Comparison of ENCODE assay signal across 16 cellular contexts in the genomic region with DNA sequence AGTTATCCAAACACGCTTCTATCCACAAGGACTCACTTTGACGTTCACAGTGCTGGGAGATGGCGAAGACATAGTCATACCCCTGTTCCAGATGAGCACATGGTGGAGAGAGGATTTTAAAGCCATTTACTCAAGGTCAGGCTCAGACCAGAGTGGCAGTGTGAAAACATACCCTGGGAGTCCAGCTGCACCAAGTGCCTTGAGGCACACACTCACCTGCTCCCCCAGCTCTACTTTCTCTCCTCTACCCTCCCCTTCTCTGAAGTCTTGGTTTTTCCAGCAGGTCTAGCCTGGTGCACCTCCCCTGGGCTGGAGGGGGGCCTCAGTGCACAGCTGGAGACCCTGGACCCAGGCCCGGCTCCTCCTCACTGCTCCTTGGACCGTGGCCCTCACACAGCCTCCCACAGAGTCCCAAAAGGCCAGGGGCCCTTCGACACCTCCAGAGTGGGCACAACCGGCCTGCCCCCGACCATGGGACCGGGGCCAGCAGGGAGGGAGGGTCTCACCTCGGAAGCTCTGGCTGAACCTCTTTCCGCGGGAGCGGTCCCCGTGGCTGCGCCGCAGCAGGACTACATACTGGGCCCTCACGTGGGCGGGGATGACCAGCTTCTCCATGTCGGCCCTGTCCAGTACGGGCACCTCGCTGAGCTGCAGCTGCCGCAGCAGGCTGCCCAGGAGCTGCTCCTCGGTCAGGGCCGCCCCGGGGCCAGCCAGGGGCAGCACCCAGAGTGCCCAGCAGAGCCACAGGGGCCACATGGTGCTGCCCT. TPM values are rescaled to one million over a fixed set of nuclear protein-coding genes. Genes with fewer than 3 reads are reported as not detected.
DNase-seq lines count a peak whose midpoint lies in the region; ATAC-seq and TF ChIP-seq lines count a peak whose summit lies in the region.
"Had no signal": no experiment of that assay in that cellular context is flagged by ENCODE, and none has a peak within 500 bp of the region (broad histone marks: within the 10 kb centered on the region; RNA-seq: fewer than 3 reads in every experiment).

No MANE protein-coding gene starts in this region.

- no peaks in the 10 kb centered on the region for H3K9me3 Mint-ChIP-seq in nephron progenitor cell
- H3K9me3 Mint-ChIP-seq: activated B cell treated with CpG ODN at 0.5 μM for 24 hours; activated naive CD8-positive, alpha-beta T cell treated with anti-CD3 and anti-CD28 coated beads, Interleukin-2, amount 10 ng/mL, durations not matched to agents 7 days and 5 days; CD4-positive, alpha-beta T cell; natural killer cell treated with Interleukin-12 subunit alpha and Interleukin-12 subunit beta and Interleukin-15 and Interleukin-18, amount 100 ng/mL, for 72 hours had no signal

- peak overlapping the region; percentile 44 for H3K4me3 Mint-ChIP-seq in nephron progenitor cell
- H3K4me3 Mint-ChIP-seq: activated B cell treated with CpG ODN at 0.5 μM for 24 hours; activated naive CD8-positive, alpha-beta T cell treated with anti-CD3 and anti-CD28 coated beads, Interleukin-2, amount 10 ng/mL, durations not matched to agents 7 days and 5 days; CD4-positive, alpha-beta T cell; natural killer cell treated with Interleukin-12 subunit alpha and Interleukin-12 subunit beta and Interleukin-15 and Interleukin-18, amount 100 ng/mL, for 72 hours had no signal

- no peak for DNase-seq in Right ventricle myocardium inferior (ENCODE audit: missing footprints)
- DNase-seq in cardiac septum (ENCODE audit: low spot score): no peak
- no peak for DNase-seq in nephron progenitor cell
- no peak for DNase-seq in activated CD8-positive, alpha-beta memory T cell treated with anti-CD3 and anti-CD28 coated beads, Interleukin-2, amount 50 U/mL, for 4 hours
- DNase-seq: activated B cell treated with CpG ODN at 0.5 μM for 24 hours; activated CD8-positive, alpha-beta memory T cell treated with anti-CD3 and anti-CD28 coated beads, Interleukin-2, amount 50 U/mL, for 48 hours; activated naive CD8-positive, alpha-beta T cell treated with anti-CD3 and anti-CD28 coated beads, Interleukin-2, amount 10 ng/mL, durations not matched to agents 7 days and 5 days; CD4-positive, alpha-beta T cell; cerebellar nuclear complex; IMR-90; kidney glomerular epithelial cell; NCI-H345; stomach had no signal

- no peak overlapping the region for H3K27ac Mint-ChIP-seq in nephron progenitor cell
- H3K27ac Mint-ChIP-seq: activated B cell treated with CpG ODN at 0.5 μM for 24 hours; activated naive CD8-positive, alpha-beta T cell treated with anti-CD3 and anti-CD28 coated beads, Interleukin-2, amount 10 ng/mL, durations not matched to agents 7 days and 5 days; CD4-positive, alpha-beta T cell; natural killer cell treated with Interleukin-12 subunit alpha and Interleukin-12 subunit beta and Interleukin-15 and Interleukin-18, amount 100 ng/mL, for 72 hours had no signal

- H3K27me3 Mint-ChIP-seq in nephron progenitor cell (ENCODE audit: low read depth, poor library complexity): no peaks in the 10 kb centered on the region
- H3K27me3 Mint-ChIP-seq: natural killer cell treated with Interleukin-12 subunit alpha and Interleukin-12 subunit beta and Interleukin-15 and Interleukin-18, amount 100 ng/mL, for 72 hours had no signal

- H3K4me1 Mint-ChIP-seq in nephron progenitor cell: peaks cover 55% of the 10 kb centered on the region

- intact Hi-C loops in Right ventricle myocardium inferior (cut with DNase I) (no loop called here), cardiac septum (cut with DNase I) (no loop called here)

- peak; percentile 40 for ATAC-seq in Right ventricle myocardium inferior
- ATAC-seq in activated CD4-positive, CD25-positive, alpha-beta regulatory T cell treated with anti-CD3 and anti-CD28 coated beads, Interleukin-2, amount 50 U/mL, for 24 hours: no peak
- no peak for ATAC-seq in GM18502 (IDR thresholded peaks at IDR 0.05; ENCODE audit: poor library complexity, unreplicated experiment)

- no peaks in the 10 kb centered on the region for H3K36me3 Mint-ChIP-seq in nephron progenitor cell (ENCODE audit: low read depth)
- H3K36me3 Mint-ChIP-seq: activated naive CD8-positive, alpha-beta T cell treated with anti-CD3 and anti-CD28 coated beads, Interleukin-2, amount 10 ng/mL, durations not matched to agents 7 days and 5 days; natural killer cell treated with Interleukin-12 subunit alpha and Interleukin-12 subunit beta and Interleukin-15 and Interleukin-18, amount 100 ng/mL, for 72 hours had no signal

- no peak for TF ChIP-seq CTCF in nephron progenitor cell (IDR thresholded peaks at IDR 0.05)

RNA-seq across cellular contexts. Expression of a gene that starts 0.5 kb away (rescaled TPM):
- 0.19 TPM for total RNA-seq in Right ventricle myocardium inferior
- total RNA-seq in cardiac septum: 0.65 TPM
- total RNA-seq: activated B cell treated with CpG ODN at 0.5 μM for 24 hours; activated naive CD8-positive, alpha-beta T cell treated with anti-CD3 and anti-CD28 coated beads, Interleukin-2, amount 10 ng/mL, durations not matched to agents 7 days and 5 days; CD4-positive, alpha-beta T cell; IMR-90; natural killer cell treated with Interleukin-12 subunit alpha and Interleukin-12 subunit beta and Interleukin-15 and Interleukin-18, amount 100 ng/mL, for 72 hours had no signal

RNA-seq across cellular contexts. Expression of a gene that starts 16.5 kb away (rescaled TPM):
- total RNA-seq in Right ventricle myocardium inferior (58.6 TPM), cardiac septum (68.6 TPM)

RNA-seq across cellular contexts. Expression of a gene that starts 51.6 kb away (rescaled TPM):
- total RNA-seq in Right ventricle myocardium inferior (not detected), cardiac septum (not detected)
- total RNA-seq: activated B cell treated with CpG ODN at 0.5 μM for 24 hours; CD4-positive, alpha-beta T cell; IMR-90; natural killer cell treated with Interleukin-12 subunit alpha and Interleukin-12 subunit beta and Interleukin-15 and Interleukin-18, amount 100 ng/mL, for 72 hours had no signal

RNA-seq across cellular contexts. Expression of a gene that starts 58.4 kb away (rescaled TPM):
- 30.6 TPM for total RNA-seq in Right ventricle myocardium inferior
- total RNA-seq in cardiac septum: 21.4 TPM

RNA-seq across cellular contexts. Expression of a gene that starts 58.6 kb away (rescaled TPM):
- total RNA-seq in Right ventricle myocardium inferior (11.7 TPM), cardiac septum (14.6 TPM)
